1 cellular context compared by ENCODE assay signal in the genomic region with DNA sequence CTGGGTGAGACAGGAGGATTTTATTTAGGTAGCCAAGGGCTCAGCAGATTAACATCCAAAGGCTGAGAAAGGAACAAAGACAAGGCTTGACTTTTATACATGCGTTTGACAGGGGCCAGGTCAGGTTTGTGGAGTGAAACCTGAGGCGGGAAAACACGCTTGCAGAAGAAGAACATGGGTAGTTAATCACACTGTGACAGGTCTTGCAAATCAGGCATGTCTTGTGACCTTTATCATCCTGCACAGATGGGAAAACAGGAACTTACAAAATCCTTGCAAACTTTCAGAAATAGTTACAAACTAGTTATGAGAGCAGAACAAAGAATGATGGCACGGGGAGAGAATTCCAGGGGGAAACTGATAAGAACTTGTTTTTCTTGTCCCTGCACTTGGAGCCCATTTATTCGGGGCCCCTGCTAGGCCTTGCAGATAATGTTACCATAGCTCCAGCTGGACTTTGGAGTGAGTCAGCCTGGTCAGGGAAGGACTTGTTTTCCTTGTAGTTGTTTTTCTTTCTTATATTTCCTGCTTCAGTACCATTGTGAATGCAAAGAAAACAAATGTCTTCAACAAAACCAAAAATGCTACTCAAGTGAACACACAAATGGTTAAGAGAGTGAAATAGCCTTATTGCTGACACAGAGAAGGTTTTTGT.
TF ChIP-seq lines count a peak whose summit lies in the region.

No MANE protein-coding gene starts in this region.

TF ChIP-seq in HepG2, 621 proteins besides CTCF, POLR2A, EP300 and RAD21 (continued from another document and continues in another):
- no peak for TF ChIP-seq CEBPZ (IDR thresholded peaks at IDR 0.05; ENCODE audit: low read length)
- TF ChIP-seq HOXD1 (CRISPR knock-in tag; IDR thresholded peaks at IDR 0.05) = peak; percentile 86; the same call in 1 of the 2 replicates
- TF ChIP-seq, protein P1, sequence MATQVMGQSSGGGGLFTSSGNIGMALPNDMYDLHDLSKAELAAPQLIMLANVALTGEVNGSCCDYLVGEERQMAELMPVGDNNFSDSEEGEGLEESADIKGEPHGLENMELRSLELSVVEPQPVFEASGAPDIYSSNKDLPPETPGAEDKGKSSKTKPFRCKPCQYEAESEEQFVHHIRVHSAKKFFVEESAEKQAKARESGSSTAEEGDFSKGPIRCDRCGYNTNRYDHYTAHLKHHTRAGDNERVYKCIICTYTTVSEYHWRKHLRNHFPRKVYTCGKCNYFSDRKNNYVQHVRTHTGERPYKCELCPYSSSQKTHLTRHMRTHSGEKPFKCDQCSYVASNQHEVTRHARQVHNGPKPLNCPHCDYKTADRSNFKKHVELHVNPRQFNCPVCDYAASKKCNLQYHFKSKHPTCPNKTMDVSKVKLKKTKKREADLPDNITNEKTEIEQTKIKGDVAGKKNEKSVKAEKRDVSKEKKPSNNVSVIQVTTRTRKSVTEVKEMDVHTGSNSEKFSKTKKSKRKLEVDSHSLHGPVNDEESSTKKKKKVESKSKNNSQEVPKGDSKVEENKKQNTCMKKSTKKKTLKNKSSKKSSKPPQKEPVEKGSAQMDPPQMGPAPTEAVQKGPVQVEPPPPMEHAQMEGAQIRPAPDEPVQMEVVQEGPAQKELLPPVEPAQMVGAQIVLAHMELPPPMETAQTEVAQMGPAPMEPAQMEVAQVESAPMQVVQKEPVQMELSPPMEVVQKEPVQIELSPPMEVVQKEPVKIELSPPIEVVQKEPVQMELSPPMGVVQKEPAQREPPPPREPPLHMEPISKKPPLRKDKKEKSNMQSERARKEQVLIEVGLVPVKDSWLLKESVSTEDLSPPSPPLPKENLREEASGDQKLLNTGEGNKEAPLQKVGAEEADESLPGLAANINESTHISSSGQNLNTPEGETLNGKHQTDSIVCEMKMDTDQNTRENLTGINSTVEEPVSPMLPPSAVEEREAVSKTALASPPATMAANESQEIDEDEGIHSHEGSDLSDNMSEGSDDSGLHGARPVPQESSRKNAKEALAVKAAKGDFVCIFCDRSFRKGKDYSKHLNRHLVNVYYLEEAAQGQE (IDR thresholded peaks at IDR 0.05; ENCODE audit: borderline replicate concordance in 1 of 2, low read depth in 1 of 2, low read length in 2 of 2) = 0 out of 4 replicates have a peak, but pooled peaks of 1 of the 2 experiments have one; percentile 11
- TF ChIP-seq NFRKB (IDR thresholded peaks at IDR 0.05) = no peak
- no peak for TF ChIP-seq POLR2G (IDR thresholded peaks at IDR 0.05; ENCODE audit: low read depth, low read length)
- TF ChIP-seq ZKSCAN1 (IDR thresholded peaks at IDR 0.05; ENCODE audit: low read length) = no peak
- TF ChIP-seq NFIC (IDR thresholded peaks at IDR 0.05; ENCODE audit: low read length) = peak; percentile 88; the same call in 1 of the 2 replicates
- TF ChIP-seq ZNF350 (CRISPR knock-in tag; IDR thresholded peaks at IDR 0.05; ENCODE audit: borderline replicate concordance, low read depth) = 0 out of 2 replicates have a peak, but pooled peaks have one; percentile 25
- TF ChIP-seq ZNF841 (CRISPR knock-in tag; IDR thresholded peaks at IDR 0.05; ENCODE audit: borderline replicate concordance) = no peak
- TF ChIP-seq ZC3H4 (CRISPR knock-in tag; IDR thresholded peaks at IDR 0.05; ENCODE audit: borderline replicate concordance) = no peak
- TF ChIP-seq ZNF280B (CRISPR knock-in tag; IDR thresholded peaks at IDR 0.05; ENCODE audit: borderline replicate concordance) = no peak
- no peak for TF ChIP-seq ZNF709 (CRISPR knock-in tag; IDR thresholded peaks at IDR 0.05)
- no peak for TF ChIP-seq ZNF282 (IDR thresholded peaks at IDR 0.05; ENCODE audit: partially characterized antibody)
- TF ChIP-seq, protein P2, sequence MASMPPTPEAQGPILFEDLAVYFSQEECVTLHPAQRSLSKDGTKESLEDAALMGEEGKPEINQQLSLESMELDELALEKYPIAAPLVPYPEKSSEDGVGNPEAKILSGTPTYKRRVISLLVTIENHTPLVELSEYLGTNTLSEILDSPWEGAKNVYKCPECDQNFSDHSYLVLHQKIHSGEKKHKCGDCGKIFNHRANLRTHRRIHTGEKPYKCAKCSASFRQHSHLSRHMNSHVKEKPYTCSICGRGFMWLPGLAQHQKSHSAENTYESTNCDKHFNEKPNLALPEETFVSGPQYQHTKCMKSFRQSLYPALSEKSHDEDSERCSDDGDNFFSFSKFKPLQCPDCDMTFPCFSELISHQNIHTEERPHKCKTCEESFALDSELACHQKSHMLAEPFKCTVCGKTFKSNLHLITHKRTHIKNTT (CRISPR knock-in tag; IDR thresholded peaks at IDR 0.05) = no peak
- TF ChIP-seq, protein P3, sequence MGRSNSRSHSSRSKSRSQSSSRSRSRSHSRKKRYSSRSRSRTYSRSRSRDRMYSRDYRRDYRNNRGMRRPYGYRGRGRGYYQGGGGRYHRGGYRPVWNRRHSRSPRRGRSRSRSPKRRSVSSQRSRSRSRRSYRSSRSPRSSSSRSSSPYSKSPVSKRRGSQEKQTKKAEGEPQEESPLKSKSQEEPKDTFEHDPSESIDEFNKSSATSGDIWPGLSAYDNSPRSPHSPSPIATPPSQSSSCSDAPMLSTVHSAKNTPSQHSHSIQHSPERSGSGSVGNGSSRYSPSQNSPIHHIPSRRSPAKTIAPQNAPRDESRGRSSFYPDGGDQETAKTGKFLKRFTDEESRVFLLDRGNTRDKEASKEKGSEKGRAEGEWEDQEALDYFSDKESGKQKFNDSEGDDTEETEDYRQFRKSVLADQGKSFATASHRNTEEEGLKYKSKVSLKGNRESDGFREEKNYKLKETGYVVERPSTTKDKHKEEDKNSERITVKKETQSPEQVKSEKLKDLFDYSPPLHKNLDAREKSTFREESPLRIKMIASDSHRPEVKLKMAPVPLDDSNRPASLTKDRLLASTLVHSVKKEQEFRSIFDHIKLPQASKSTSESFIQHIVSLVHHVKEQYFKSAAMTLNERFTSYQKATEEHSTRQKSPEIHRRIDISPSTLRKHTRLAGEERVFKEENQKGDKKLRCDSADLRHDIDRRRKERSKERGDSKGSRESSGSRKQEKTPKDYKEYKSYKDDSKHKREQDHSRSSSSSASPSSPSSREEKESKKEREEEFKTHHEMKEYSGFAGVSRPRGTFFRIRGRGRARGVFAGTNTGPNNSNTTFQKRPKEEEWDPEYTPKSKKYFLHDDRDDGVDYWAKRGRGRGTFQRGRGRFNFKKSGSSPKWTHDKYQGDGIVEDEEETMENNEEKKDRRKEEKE (IDR thresholded peaks at IDR 0.05) = no peak
- TF ChIP-seq ARNT2 (CRISPR knock-in tag; IDR thresholded peaks at IDR 0.05; ENCODE audit: low read depth) = 0 out of 2 replicates have a peak, but pooled peaks have one; percentile 5
- no peak for TF ChIP-seq THAP8 (CRISPR knock-in tag; IDR thresholded peaks at IDR 0.05; ENCODE audit: borderline replicate concordance)
- no peak for TF ChIP-seq ZNF121 (CRISPR knock-in tag; IDR thresholded peaks at IDR 0.05)
- no peak for TF ChIP-seq CHD4 (IDR thresholded peaks at IDR 0.05; ENCODE audit: borderline replicate concordance, low read length)
- no peak for TF ChIP-seq GMEB1 (CRISPR knock-in tag; IDR thresholded peaks at IDR 0.05; ENCODE audit: borderline replicate concordance)
- no peak for TF ChIP-seq ZSCAN20 (CRISPR knock-in tag; IDR thresholded peaks at IDR 0.05; ENCODE audit: borderline replicate concordance)
- TF ChIP-seq U2AF1 (optimal IDR thresholded peaks at IDR 0.05; ENCODE audit: low read depth, low read length) = no peak
- TF ChIP-seq KDM5B (CRISPR knock-in tag; IDR thresholded peaks at IDR 0.05; ENCODE audit: borderline replicate concordance) = no peak
- TF ChIP-seq REXO4 (CRISPR knock-in tag; IDR thresholded peaks at IDR 0.05; ENCODE audit: borderline replicate concordance) = no peak
- TF ChIP-seq ZNF749 (CRISPR knock-in tag; IDR thresholded peaks at IDR 0.05; ENCODE audit: borderline replicate concordance) = no peak
- no peak for TF ChIP-seq ZNF704 (CRISPR knock-in tag; IDR thresholded peaks at IDR 0.05; ENCODE audit: borderline replicate concordance)
- TF ChIP-seq, protein P4, sequence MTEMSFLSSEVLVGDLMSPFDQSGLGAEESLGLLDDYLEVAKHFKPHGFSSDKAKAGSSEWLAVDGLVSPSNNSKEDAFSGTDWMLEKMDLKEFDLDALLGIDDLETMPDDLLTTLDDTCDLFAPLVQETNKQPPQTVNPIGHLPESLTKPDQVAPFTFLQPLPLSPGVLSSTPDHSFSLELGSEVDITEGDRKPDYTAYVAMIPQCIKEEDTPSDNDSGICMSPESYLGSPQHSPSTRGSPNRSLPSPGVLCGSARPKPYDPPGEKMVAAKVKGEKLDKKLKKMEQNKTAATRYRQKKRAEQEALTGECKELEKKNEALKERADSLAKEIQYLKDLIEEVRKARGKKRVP (CRISPR knock-in tag; IDR thresholded peaks at IDR 0.05) = 0 out of 4 replicates have a peak, but pooled peaks of 1 of the 2 experiments have one; percentile 32
- TF ChIP-seq SMYD3 (CRISPR knock-in tag; IDR thresholded peaks at IDR 0.05) = no peak
- TF ChIP-seq, protein P5, sequence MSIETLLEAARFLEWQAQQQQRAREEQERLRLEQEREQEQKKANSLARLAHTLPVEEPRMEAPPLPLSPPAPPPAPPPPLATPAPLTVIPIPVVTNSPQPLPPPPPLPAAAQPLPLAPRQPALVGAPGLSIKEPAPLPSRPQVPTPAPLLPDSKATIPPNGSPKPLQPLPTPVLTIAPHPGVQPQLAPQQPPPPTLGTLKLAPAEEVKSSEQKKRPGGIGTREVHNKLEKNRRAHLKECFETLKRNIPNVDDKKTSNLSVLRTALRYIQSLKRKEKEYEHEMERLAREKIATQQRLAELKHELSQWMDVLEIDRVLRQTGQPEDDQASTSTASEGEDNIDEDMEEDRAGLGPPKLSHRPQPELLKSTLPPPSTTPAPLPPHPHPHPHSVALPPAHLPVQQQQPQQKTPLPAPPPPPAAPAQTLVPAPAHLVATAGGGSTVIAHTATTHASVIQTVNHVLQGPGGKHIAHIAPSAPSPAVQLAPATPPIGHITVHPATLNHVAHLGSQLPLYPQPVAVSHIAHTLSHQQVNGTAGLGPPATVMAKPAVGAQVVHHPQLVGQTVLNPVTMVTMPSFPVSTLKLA (IDR thresholded peaks at IDR 0.05) = no peak
- no peak for TF ChIP-seq ZSCAN30 (CRISPR knock-in tag; IDR thresholded peaks at IDR 0.05)
- TF ChIP-seq MXI1 (IDR thresholded peaks at IDR 0.05; ENCODE audit: borderline replicate concordance, low read depth, low read length) = no peak
- TF ChIP-seq ZFY (CRISPR knock-in tag; IDR thresholded peaks at IDR 0.05) = 0 out of 2 replicates have a peak, but pooled peaks have one; percentile 31
- no peak for TF ChIP-seq RXRA (CRISPR knock-in tag; IDR thresholded peaks at IDR 0.05)
- TF ChIP-seq ZFP36L2 (CRISPR knock-in tag; IDR thresholded peaks at IDR 0.05) = no peak
- TF ChIP-seq GLI4 (CRISPR knock-in tag; IDR thresholded peaks at IDR 0.05; ENCODE audit: borderline replicate concordance) = no peak
- peak; percentile 78 for TF ChIP-seq SIX4 (CRISPR knock-in tag; IDR thresholded peaks at IDR 0.05)
